ENCODE assay signal across 10 cellular contexts in the genomic region with DNA sequence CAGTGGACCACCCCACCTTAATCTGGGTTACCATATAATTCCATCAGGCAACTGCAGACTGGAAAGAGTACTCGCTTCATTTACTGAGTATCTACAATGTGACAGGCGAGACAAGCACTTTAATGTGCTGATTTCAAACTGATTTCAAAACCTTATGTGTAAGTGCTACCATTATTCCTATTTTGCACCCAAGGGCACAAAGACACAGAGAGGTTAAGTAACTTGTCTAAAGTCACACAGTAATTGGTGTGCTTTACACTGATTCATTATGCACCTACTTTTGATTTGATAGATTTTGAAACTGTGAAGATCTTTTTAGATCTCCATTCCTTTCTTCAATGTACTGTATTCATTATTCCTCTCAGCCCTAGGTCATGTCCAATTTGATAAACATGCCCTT.
"Had no signal": no experiment of that assay in that cellular context is flagged by ENCODE, and none has a peak within 500 bp of the region (broad histone marks: within the 10 kb centered on the region; RNA-seq: fewer than 3 reads in every experiment).

No MANE protein-coding gene starts in this region.

- H3K27me3 Mint-ChIP-seq: naive thymus-derived CD8-positive, alpha-beta T cell had no signal

- ATAC-seq: foreskin keratinocyte; left colon; mucosa of descending colon; naive thymus-derived CD8-positive, alpha-beta T cell had no signal

- H3K36me3 ChIP-seq: ascending aorta had no signal

- FAIRE-seq: colon had no signal

- H3K4me1 ChIP-seq: ascending aorta, foreskin keratinocyte had no signal

- H3K4me3 ChIP-seq: ascending aorta, mucosa of descending colon had no signal

- H3K9me3 ChIP-seq: ascending aorta, mucosa of descending colon had no signal

- H3K4me3 Mint-ChIP-seq: activated CD4-positive, alpha-beta T cell treated with anti-CD3 and anti-CD28 coated beads, Interleukin-2, amount 10 ng/mL, durations not matched to agents 24 days and 14 days had no signal

- H3K9me3 Mint-ChIP-seq: activated CD4-positive, alpha-beta T cell treated with anti-CD3 and anti-CD28 coated beads, Interleukin-2, amount 10 ng/mL, durations not matched to agents 24 days and 14 days; naive thymus-derived CD8-positive, alpha-beta T cell had no signal

- DNase-seq: activated CD4-positive, alpha-beta T cell treated with anti-CD3 and anti-CD28 coated beads, Interleukin-2, amount 10 ng/mL, durations not matched to agents 24 days and 14 days; activated gamma-delta T cell; foreskin keratinocyte; left colon; mucosa of descending colon; naive thymus-derived CD8-positive, alpha-beta T cell; stimulated activated naive CD4-positive, alpha-beta T cell treated with Interleukin-2 at 50 U/mL for 16 hours; T1000 had no signal

- H3K27me3 ChIP-seq: ascending aorta, foreskin keratinocyte had no signal

- H3K27ac ChIP-seq: ascending aorta, foreskin keratinocyte had no signal
